ENCODE assay signal across 9 cellular contexts in genomic region chr19:41226874-41227390, GRCh38. TPM values are rescaled to one million over a fixed set of nuclear protein-coding genes. Genes with fewer than 3 reads are reported as not detected.
DNase-seq lines count a peak whose midpoint lies in the region; ATAC-seq and TF ChIP-seq lines count a peak whose summit lies in the region.
"Had no signal": no experiment of that assay in that cellular context is flagged by ENCODE, and none has a peak within 500 bp of the region (broad histone marks: within the 10 kb centered on the region; RNA-seq: fewer than 3 reads in every experiment).

No MANE protein-coding gene starts in this region.

- no peaks in the 10 kb centered on the region for H3K27me3 Mint-ChIP-seq in type B pancreatic cell

- peak overlapping the region; percentile 84 for H3K27ac Mint-ChIP-seq in type B pancreatic cell

- no peak for TF ChIP-seq POLR2A in breast epithelium (IDR thresholded peaks at IDR 0.05)

- no peaks in the 10 kb centered on the region for H3K9me3 Mint-ChIP-seq in type B pancreatic cell

- peak; percentile 57 for DNase-seq in Right ventricle myocardium inferior (ENCODE audit: missing footprints)
- no peak for DNase-seq in left cardiac atrium
- no peak for DNase-seq in breast epithelium (ENCODE audit: low spot score in 2 of 2)
- no peak for DNase-seq in type B pancreatic cell (ENCODE audit: extremely low spot score, unreplicated experiment)
- DNase-seq in hypothalamus (lab: John Stamatoyannopoulos, UW) = no peak
- DNase-seq in substantia nigra (lab: John Stamatoyannopoulos, UW) = no peak
- DNase-seq: DND-41 had no signal

- H3K4me3 ChIP-seq in breast epithelium (peak overlapping the region; percentile 38 to 68 (median 56)), mucosa of rectum (ENCODE audit: low read length in 2 of 2) (peak overlapping the region; percentile 74 to 75)

- peak overlapping the region in 1 of 2 donors; percentile 66 for H3K9ac ChIP-seq in mucosa of rectum (ENCODE audit: low read depth in 1 of 2, low read length in 2 of 2)

- H3K27ac ChIP-seq in breast epithelium (peak overlapping the region; percentile 83 to 96), mucosa of rectum (ENCODE audit: low read depth in 2 of 2, low read length in 2 of 2) (peak overlapping the region; percentile 65 to 71), substantia nigra (ENCODE audit: low read depth, low read length, poor library complexity, severe bottlenecking) (no peak overlapping the region)

- H3K9me3 ChIP-seq in breast epithelium = no peaks in the 10 kb centered on the region
- no peaks in the 10 kb centered on the region for H3K9me3 ChIP-seq in mucosa of rectum (ENCODE audit: control insufficient read depth in 2 of 2, low read length in 2 of 2)

- H3K27me3 ChIP-seq in breast epithelium (no peaks in the 10 kb centered on the region), mucosa of rectum (ENCODE audit: control insufficient read depth in 2 of 2, insufficient read depth in 2 of 2, low read length in 2 of 2) (no peaks in the 10 kb centered on the region)

- H3K4me1 Mint-ChIP-seq in type B pancreatic cell (ENCODE audit: unreplicated experiment) = peaks cover 20% of the 10 kb centered on the region

- no peak for TF ChIP-seq CTCF in breast epithelium (IDR thresholded peaks at IDR 0.05)
- no peak for TF ChIP-seq CTCF in type B pancreatic cell (conservative IDR thresholded peaks at IDR 0.05)

- H3K4me1 ChIP-seq in breast epithelium (peaks cover 0 to 8% of the 10 kb centered on the region in 2 donors), mucosa of rectum (ENCODE audit: control insufficient read depth in 2 of 2, insufficient read depth in 2 of 2, low read length in 2 of 2) (peaks cover 12 to 13% of the 10 kb centered on the region in 2 donors)

- intact Hi-C loops in Right ventricle myocardium inferior (cut with DNase I) = loop anchor here (2.0 kb wide), 1 partner anchor 36 kb away; no protein-coding TSS in a partner anchor
- intact Hi-C loops in left cardiac atrium (cut with DNase I) = loop anchor here in 1 of 2 donors (2.0 kb wide), 1 partner anchor 36 kb away; no protein-coding TSS in a partner anchor
- intact Hi-C loops in breast epithelium (cut with DNase I; ENCODE audit: low total_unique reads) = no loop called here

- ATAC-seq in Right ventricle myocardium inferior (no peak), left cardiac atrium (no peak), GM21367 (IDR thresholded peaks at IDR 0.05; ENCODE audit: unreplicated experiment) (no peak)

- H3K36me3 ChIP-seq in breast epithelium (no peaks in the 10 kb centered on the region), mucosa of rectum (ENCODE audit: control insufficient read depth in 2 of 2, insufficient read depth in 2 of 2, low read length in 2 of 2) (peaks cover 0 to 2% of the 10 kb centered on the region in 2 donors)

- peak overlapping the region; percentile 92 for H3K4me3 Mint-ChIP-seq in type B pancreatic cell

- H3K36me3 Mint-ChIP-seq in type B pancreatic cell = peaks cover 4% of the 10 kb centered on the region

RNA-seq across cellular contexts. Expression of gene AXL, which starts 7.9 kb away (rescaled TPM):
- total RNA-seq in Right ventricle myocardium inferior (19.8 TPM), left cardiac atrium (10 to 100 TPM; 27.5 to 31.8 TPM), breast epithelium (10 to 100 TPM; 29.0 to 89.8 (median 36.4) TPM), type B pancreatic cell (ENCODE audit: low replicate concordance) (8.8 and 20.9 TPM in 2 replicates)

RNA-seq across cellular contexts. Expression of gene CYP2S1, which starts 33.9 kb away (rescaled TPM):
- total RNA-seq in Right ventricle myocardium inferior (0.73 TPM), left cardiac atrium (1 to 10 TPM; 1.1 to 1.3 TPM), breast epithelium (1 to 10 TPM in 2 of 3 donors, under 1 TPM in 1; 0.80 to 2.0 (median 2.0) TPM), type B pancreatic cell (ENCODE audit: low replicate concordance) (33.1 and 121 TPM in 2 replicates)

RNA-seq across cellular contexts. Expression of gene HNRNPUL1, which starts 37.2 kb away (rescaled TPM):
- total RNA-seq in Right ventricle myocardium inferior (110 TPM), left cardiac atrium (100 to 1,000 TPM; 116 to 147 TPM), breast epithelium (100 to 1,000 TPM; 116 to 146 (median 125) TPM), type B pancreatic cell (ENCODE audit: low replicate concordance) (189 and 244 TPM in 2 replicates)

Comparison
In these comparisons a context has a peak if more than half of its experiments do, and no peak if none do; other contexts are left out.
1. RNA of gene CYP2S1, which starts 33.9 kb away (total RNA-seq): 33.1 to 121 TPM in type B pancreatic cell; 0.80 to 2.0 TPM in breast epithelium, 1.1 to 1.3 TPM in left cardiac atrium and 0.73 TPM in Right ventricle myocardium inferior (single experiment); every median in the first group is over 10 times any median in the second.